ENCODE assay signal across 22 cellular contexts in the genomic region with DNA sequence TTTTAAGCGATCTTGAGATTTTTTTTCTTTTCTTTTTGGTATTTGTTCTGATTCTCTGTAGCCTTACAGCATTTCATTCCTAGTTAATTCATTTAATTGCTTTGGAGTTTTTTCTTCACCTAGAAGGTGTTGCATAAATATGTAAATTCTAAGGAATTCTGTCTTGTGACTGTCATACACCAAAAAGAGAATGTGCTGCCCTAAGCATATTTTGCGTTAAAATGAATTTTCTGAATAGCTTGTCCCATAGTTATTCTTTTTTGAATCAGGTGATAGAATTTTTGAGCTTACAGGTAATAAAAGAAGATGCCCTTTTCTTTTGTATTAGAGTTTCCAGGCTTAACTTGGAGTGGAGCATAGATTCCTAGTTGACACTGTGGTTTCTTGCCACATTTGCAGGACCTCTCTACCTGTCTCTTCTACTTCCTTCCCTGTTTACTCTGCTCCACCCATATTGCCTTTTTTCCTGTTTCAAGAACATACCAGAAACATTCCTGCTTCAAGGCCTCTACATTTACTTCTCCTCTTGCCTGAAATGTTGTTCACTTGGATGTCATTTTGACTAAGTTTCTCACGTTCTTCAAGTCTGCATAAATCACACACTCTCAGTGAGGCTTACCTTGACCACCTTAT.
"Had no signal": no experiment of that assay in that cellular context is flagged by ENCODE, and none has a peak within 500 bp of the region (broad histone marks: within the 10 kb centered on the region; RNA-seq: fewer than 3 reads in every experiment).

No MANE protein-coding gene starts in this region.

- H3K27me3 Mint-ChIP-seq: activated CD4-positive, alpha-beta memory T cell treated with anti-CD3 and anti-CD28 coated beads for 36 hours; dendritic cell treated with granulocyte-macrophage colony-stimulating factor and Interleukin-4, amounts not matched to agents 40 ng/mL and 50 ng/mL, for 4 days; effector memory CD8-positive, alpha-beta T cell; stimulated activated naive B cell treated with anti-CD40 and anti-IgM and Interleukin-4, amounts not matched to agents 10 μg/mL and 1 μg/mL and 100 μg/mL, for 72 hours had no signal

- DNase-seq: activated CD4-positive, alpha-beta memory T cell treated with anti-CD3 and anti-CD28 coated beads for 36 hours; activated CD4-positive, alpha-beta T cell treated with anti-CD3 and anti-CD28 coated beads for 4 hours; activated gamma-delta T cell treated with Interleukin-2 at 50 U/mL for 16 hours; activated T-cell treated with anti-CD3 and anti-CD28 coated beads for 4 hours; adrenal gland; effector memory CD8-positive, alpha-beta T cell; foreskin keratinocyte; kidney; left ventricle myocardium inferior; mesendoderm; natural killer cell; spleen; stimulated activated naive B cell treated with anti-CD40 and anti-IgM and Interleukin-4, amounts not matched to agents 10 μg/mL and 1 μg/mL and 100 μg/mL, for 72 hours; SW 1271 had no signal

- H3K4me3 Mint-ChIP-seq: activated CD4-positive, alpha-beta memory T cell treated with anti-CD3 and anti-CD28 coated beads for 36 hours; activated T-helper 1 cell treated with anti-CD3 and anti-CD28 coated beads, Interleukin-12 subunit alpha, Interleukin-12 subunit beta, Interleukin-2, Interleukin-4 antibody, amounts not matched to agents 30 ng/mL and 10 ng/mL and 1 ng/mL, durations not matched to agents 14 hours and 24 hours and 36 hours; dendritic cell treated with granulocyte-macrophage colony-stimulating factor and Interleukin-4, amounts not matched to agents 40 ng/mL and 50 ng/mL, for 4 days; effector memory CD8-positive, alpha-beta T cell; natural killer cell; stimulated activated naive B cell treated with anti-CD40 and anti-IgM and Interleukin-4, amounts not matched to agents 10 μg/mL and 1 μg/mL and 100 μg/mL, for 72 hours; T-helper 2 cell treated with Interferon-gamma antibody and Interleukin-4, amounts not matched to agents 5 μg/mL and 100 μg/mL, for 36 hours had no signal

- H3K27ac Mint-ChIP-seq: activated CD4-positive, alpha-beta memory T cell treated with anti-CD3 and anti-CD28 coated beads for 36 hours; activated T-helper 1 cell treated with anti-CD3 and anti-CD28 coated beads, Interleukin-12 subunit alpha, Interleukin-12 subunit beta, Interleukin-2, Interleukin-4 antibody, amounts not matched to agents 30 ng/mL and 10 ng/mL and 1 ng/mL, durations not matched to agents 14 hours and 24 hours and 36 hours; dendritic cell treated with granulocyte-macrophage colony-stimulating factor and Interleukin-4, amounts not matched to agents 40 ng/mL and 50 ng/mL, for 4 days; natural killer cell; stimulated activated naive B cell treated with anti-CD40 and anti-IgM and Interleukin-4, amounts not matched to agents 10 μg/mL and 1 μg/mL and 100 μg/mL, for 72 hours; T-helper 2 cell treated with Interferon-gamma antibody and Interleukin-4, amounts not matched to agents 5 μg/mL and 100 μg/mL, for 36 hours had no signal

- FAIRE-seq: astrocyte, kidney, TTC549 had no signal

- H3K36me3 Mint-ChIP-seq: natural killer cell had no signal

- H3K27ac ChIP-seq: adrenal gland, breast epithelium, foreskin keratinocyte, left ventricle myocardium inferior, vagina had no signal

- H3K4me1 ChIP-seq: breast epithelium, foreskin keratinocyte, vagina had no signal

- H3K9me3 Mint-ChIP-seq: activated CD4-positive, alpha-beta memory T cell treated with anti-CD3 and anti-CD28 coated beads for 36 hours; activated naive CD4-positive, alpha-beta T cell treated with anti-CD3 and anti-CD28 coated beads, Interleukin-2, amount 50 U/mL, for 72 hours; activated T-helper 1 cell treated with anti-CD3 and anti-CD28 coated beads, Interleukin-12 subunit alpha, Interleukin-12 subunit beta, Interleukin-2, Interleukin-4 antibody, amounts not matched to agents 30 ng/mL and 10 ng/mL and 1 ng/mL, durations not matched to agents 14 hours and 24 hours and 36 hours; dendritic cell treated with granulocyte-macrophage colony-stimulating factor and Interleukin-4, amounts not matched to agents 40 ng/mL and 50 ng/mL, for 4 days; effector memory CD8-positive, alpha-beta T cell; natural killer cell; stimulated activated naive B cell treated with anti-CD40 and anti-IgM and Interleukin-4, amounts not matched to agents 10 μg/mL and 1 μg/mL and 100 μg/mL, for 72 hours; T-helper 2 cell treated with Interferon-gamma antibody and Interleukin-4, amounts not matched to agents 5 μg/mL and 100 μg/mL, for 36 hours had no signal

- ATAC-seq: activated naive CD4-positive, alpha-beta T cell treated with anti-CD3 and anti-CD28 coated beads, Interleukin-2, amount 50 U/mL, for 72 hours; effector memory CD8-positive, alpha-beta T cell; foreskin keratinocyte; natural killer cell; stimulated activated naive B cell treated with anti-CD40 and anti-IgM and Interleukin-4, amounts not matched to agents 10 μg/mL and 1 μg/mL and 100 μg/mL, for 72 hours had no signal

- H3K4me1 Mint-ChIP-seq: natural killer cell had no signal

- H3K27me3 ChIP-seq: adrenal gland, breast epithelium, foreskin keratinocyte, spleen, vagina had no signal

- H3K9me3 ChIP-seq: adrenal gland, breast epithelium, left ventricle myocardium inferior, spleen, vagina had no signal

- H3K4me3 ChIP-seq: adrenal gland, breast epithelium, left ventricle myocardium inferior, spleen, vagina had no signal
